Comparison of ENCODE assay signal across 10 cellular contexts in the genomic region with DNA sequence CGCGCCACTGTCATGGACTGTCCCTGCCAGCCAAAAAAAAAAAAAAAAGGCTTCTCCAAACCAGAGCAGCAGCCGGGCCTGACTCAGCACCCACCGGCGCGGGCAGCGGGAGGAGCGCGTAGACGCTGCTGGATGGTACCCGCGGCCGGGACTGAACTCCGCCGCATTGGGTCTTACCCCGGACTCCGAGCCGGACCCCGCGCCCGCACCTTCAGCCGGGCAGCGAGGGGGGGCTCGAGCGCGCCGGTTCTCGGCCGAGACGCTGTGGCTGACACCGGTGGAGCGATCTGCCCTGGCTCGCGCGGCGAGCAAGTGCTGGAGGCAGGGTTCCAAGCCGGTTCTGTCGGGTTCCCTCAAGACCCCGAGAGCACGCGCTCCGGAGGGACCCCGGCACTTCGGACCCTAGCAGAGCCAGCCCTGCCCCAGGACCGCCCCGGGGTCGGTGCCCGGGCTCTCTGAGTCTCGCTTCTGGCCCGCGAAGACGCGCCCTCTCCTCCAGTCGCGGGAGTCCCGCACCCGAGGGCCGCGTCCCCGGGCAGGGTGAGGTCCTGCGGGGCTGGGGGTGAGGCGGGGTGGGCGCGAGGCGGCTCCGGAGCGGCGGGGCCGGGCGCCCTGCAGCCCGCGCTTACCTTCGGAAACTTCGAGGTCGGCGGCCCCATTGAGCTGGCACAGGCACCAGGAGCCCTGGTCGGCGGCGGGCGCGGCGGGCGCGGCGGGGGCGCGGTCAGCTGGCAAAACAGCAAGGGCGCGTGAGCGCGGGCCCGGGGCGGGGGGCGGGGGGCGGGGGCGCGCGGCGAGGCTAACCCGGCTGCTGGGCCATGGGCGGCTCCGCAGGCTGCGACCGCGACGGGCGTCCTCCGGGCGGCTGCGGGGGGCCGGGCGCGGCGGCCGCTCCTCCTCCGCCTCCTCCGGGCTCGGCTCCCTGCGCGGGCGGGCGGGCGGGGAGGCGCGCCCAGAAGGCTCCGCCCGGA. TPM values are rescaled to one million over a fixed set of nuclear protein-coding genes. Genes with fewer than 3 reads are reported as not detected.
DNase-seq lines count a peak whose midpoint lies in the region; ATAC-seq and TF ChIP-seq lines count a peak whose summit lies in the region.
"Had no signal": no experiment of that assay in that cellular context is flagged by ENCODE, and none has a peak within 500 bp of the region (broad histone marks: within the 10 kb centered on the region; RNA-seq: fewer than 3 reads in every experiment).

No MANE protein-coding gene starts in this region.

- H3K4me3 ChIP-seq in lower lobe of right lung: peak overlapping the region; percentile 41
- H3K4me3 ChIP-seq in aorta (ENCODE audit: low read length in 2 of 2): peak overlapping the region; percentile 23 to 48
- H3K4me3 ChIP-seq: lung had no signal

- H3K9me3 Mint-ChIP-seq in stimulated activated naive CD8-positive, alpha-beta T cell treated with anti-CD3 and anti-CD28 coated beads, Interleukin-15, amount 100 ng/mL, for 72 hours: peaks cover 0 to 9% of the 10 kb centered on the region in 2 donors

- H3K4me1 ChIP-seq in lower lobe of right lung (peaks cover 9% of the 10 kb centered on the region), aorta (ENCODE audit: control insufficient read depth in 1 of 2, insufficient read depth in 2 of 2, low read length in 2 of 2) (no peaks in the 10 kb centered on the region)

- intact Hi-C loops in lower lobe of right lung (cut with DNase I) (no loop called here), aorta (cut with DNase I) (no loop called here)

- H3K4me1 Mint-ChIP-seq in stimulated activated naive CD8-positive, alpha-beta T cell treated with anti-CD3 and anti-CD28 coated beads, Interleukin-15, amount 100 ng/mL, for 72 hours: peaks cover 18% of the 10 kb centered on the region

- H3K27me3 Mint-ChIP-seq in stimulated activated naive CD8-positive, alpha-beta T cell treated with anti-CD3 and anti-CD28 coated beads, Interleukin-15, amount 100 ng/mL, for 72 hours: peaks cover 71% of the 10 kb centered on the region

- TF ChIP-seq CTCF in lower lobe of right lung (IDR thresholded peaks at IDR 0.05): no peak

- H3K27me3 ChIP-seq in lower lobe of right lung (ENCODE audit: low read depth) (peaks cover 49% of the 10 kb centered on the region), aorta (ENCODE audit: control insufficient read depth in 1 of 2, insufficient read depth in 2 of 2, low read length in 1 of 2) (no peaks in the 10 kb centered on the region)

- peak overlapping the region; percentile 4 for H3K27ac ChIP-seq in cingulate gyrus (ENCODE audit: low read depth, low read length)
- no peak overlapping the region for H3K27ac ChIP-seq in lower lobe of right lung
- H3K27ac ChIP-seq in aorta (ENCODE audit: low read depth in 1 of 2, low read length in 2 of 2): no peak overlapping the region
- H3K27ac ChIP-seq: uterus had no signal

- DNase-seq in stimulated activated naive CD8-positive, alpha-beta T cell treated with anti-CD3 and anti-CD28 coated beads, Interleukin-15, amount 100 ng/mL, for 72 hours: no peak
- no peak for DNase-seq in stimulated activated naive CD8-positive, alpha-beta T cell treated with anti-CD3 and anti-CD28 coated beads, Interleukin-15, Interleukin-2, amounts not matched to agents 100 U/mL and 50 U/mL, for 24 hours
- DNase-seq in lower lobe of right lung (no peak), aorta (no peak)
- DNase-seq: uterus had no signal

- ATAC-seq in stimulated activated naive CD8-positive, alpha-beta T cell treated with anti-CD3 and anti-CD28 coated beads, Interleukin-15, amount 100 ng/mL, for 72 hours: peak; percentile 25
- ATAC-seq in stimulated activated naive CD8-positive, alpha-beta T cell treated with anti-CD3 and anti-CD28 coated beads, Interleukin-15, Interleukin-2, amounts not matched to agents 100 U/mL and 50 U/mL, for 24 hours: no peak
- ATAC-seq in lower lobe of right lung: peak in 1 of 2 donors; percentile 27
- no peak for ATAC-seq in aorta (ENCODE audit: low FRiP score)
- ATAC-seq in HG02852 (IDR thresholded peaks at IDR 0.05; ENCODE audit: unreplicated experiment): no peak
- no peak for ATAC-seq in GM18868 (IDR thresholded peaks at IDR 0.05; ENCODE audit: unreplicated experiment)
- ATAC-seq in HG03565 (IDR thresholded peaks at IDR 0.05; ENCODE audit: unreplicated experiment): no peak

- no peak overlapping the region for H3K27ac Mint-ChIP-seq in stimulated activated naive CD8-positive, alpha-beta T cell treated with anti-CD3 and anti-CD28 coated beads, Interleukin-15, amount 100 ng/mL, for 72 hours

- peak overlapping the region in 1 of 2 donors; percentile 41 for H3K4me3 Mint-ChIP-seq in stimulated activated naive CD8-positive, alpha-beta T cell treated with anti-CD3 and anti-CD28 coated beads, Interleukin-15, amount 100 ng/mL, for 72 hours

- H3K9me3 ChIP-seq in lower lobe of right lung (no peaks in the 10 kb centered on the region), aorta (ENCODE audit: control insufficient read depth, low read length) (no peaks in the 10 kb centered on the region)
- H3K9me3 ChIP-seq: uterus had no signal

- WGBS in aorta, 2 donors: 0 to 1% methylated on average over 56 to 127 of the region's 127 CpGs

- H3K36me3 ChIP-seq in lower lobe of right lung (no peaks in the 10 kb centered on the region), aorta (ENCODE audit: control insufficient read depth in 1 of 2, insufficient read depth in 2 of 2, low read length in 1 of 2) (no peaks in the 10 kb centered on the region)
- H3K36me3 ChIP-seq: uterus had no signal

RNA-seq across cellular contexts. Expression of a gene that starts 11.8 kb away (rescaled TPM):
- total RNA-seq in lower lobe of right lung (41.2 TPM), aorta (10 to 100 TPM; 44.8 to 58.0 TPM)
- 10 to 100 TPM; 13.1 to 40.3 TPM for polyA plus RNA-seq in aorta
